In genomic region chrX:153844509-153845082, GRCh38 we compare ENCODE assay signal across 1 cellular context.
A peak's percentile ranks its signal among the peaks of the same experiment; 100 is the strongest.
TF ChIP-seq lines count a peak whose summit lies in the region.

No MANE protein-coding gene starts in this region.

TF ChIP-seq in HepG2, 621 proteins besides CTCF, POLR2A, EP300 and RAD21:
- TF ChIP-seq ZNF20 (CRISPR knock-in tag; IDR thresholded peaks at IDR 0.05) (no peak), RELA (CRISPR knock-in tag; IDR thresholded peaks at IDR 0.05) (no peak), NCOR1 (IDR thresholded peaks at IDR 0.05; ENCODE audit: borderline replicate concordance, low read length) (no peak), MXD3 (CRISPR knock-in tag; IDR thresholded peaks at IDR 0.05) (no peak), MAFF (IDR thresholded peaks at IDR 0.05; ENCODE audit: low read depth, low read length) (peak; percentile 94), RERE (CRISPR knock-in tag; IDR thresholded peaks at IDR 0.05; ENCODE audit: low read depth) (no peak), MAFK (conservative IDR thresholded peaks at IDR 0.05 in 1 of 2, IDR thresholded peaks at IDR 0.05 in 1 of 2; ENCODE audit: low read length in 2 of 2) (peak; percentile 92 to 96), GATAD1 (CRISPR knock-in tag; IDR thresholded peaks at IDR 0.05) (no peak), MTERF4 (CRISPR knock-in tag; IDR thresholded peaks at IDR 0.05) (no peak), ZNF546 (CRISPR knock-in tag; conservative IDR thresholded peaks at IDR 0.05) (no peak)
